8 cellular contexts compared by ENCODE assay signal in genomic region chr9:96420468-96421219, GRCh38. TPM values are rescaled to one million over a fixed set of nuclear protein-coding genes. Genes with fewer than 3 reads are reported as not detected.
DNase-seq lines count a peak whose midpoint lies in the region; ATAC-seq and TF ChIP-seq lines count a peak whose summit lies in the region.

No MANE protein-coding gene starts in this region.

- intact Hi-C loops in left ventricle myocardium superior (cut with micrococcal nuclease), result no loop called here

- H3K4me3 Mint-ChIP-seq in activated naive CD8-positive, alpha-beta T cell treated with anti-CD3 and anti-CD28 coated beads, Interleukin-2, amount 50 U/mL, for 24 hours, result peak overlapping the region; percentile 84

- H3K4me1 Mint-ChIP-seq in activated naive CD8-positive, alpha-beta T cell treated with anti-CD3 and anti-CD28 coated beads, Interleukin-2, amount 50 U/mL, for 24 hours, result peaks cover 36% of the 10 kb centered on the region

- in situ Hi-C loops in GM13977 (cut with MboI; ENCODE audit: low pct_unique_long_range_greater_than_20kb, low sequenced_read_pairs, unreplicated experiment), result no loop called here

- peak overlapping the region; percentile 80 for H3K27ac Mint-ChIP-seq in activated naive CD8-positive, alpha-beta T cell treated with anti-CD3 and anti-CD28 coated beads, Interleukin-2, amount 50 U/mL, for 24 hours

- peaks cover 11% of the 10 kb centered on the region for H3K36me3 Mint-ChIP-seq in activated naive CD8-positive, alpha-beta T cell treated with anti-CD3 and anti-CD28 coated beads, Interleukin-2, amount 50 U/mL, for 24 hours (ENCODE audit: low read depth)

- no peaks in the 10 kb centered on the region for H3K9me3 Mint-ChIP-seq in activated naive CD8-positive, alpha-beta T cell treated with anti-CD3 and anti-CD28 coated beads, Interleukin-2, amount 50 U/mL, for 24 hours

- TF ChIP-seq CTCF in retinal pigment epithelial cell (conservative IDR thresholded peaks at IDR 0.05; ENCODE audit: low read depth, low read length) (no peak), GM13977 (IDR thresholded peaks at IDR 0.05; ENCODE audit: extremely low read depth, insufficient read depth, missing control alignments) (no peak)

- DNase-seq in A172 (ENCODE audit: low spot score) (peak; percentile 100), GM04504 (ENCODE audit: low read depth) (peak; percentile 89), NCI-H460 (ENCODE audit: extremely low read depth, low read depth) (peak; percentile 81), left ventricle myocardium superior (no peak), retinal pigment epithelial cell (ENCODE audit: low read depth) (peak; percentile 96), GM13977 (ENCODE audit: low spot score) (no peak)
- DNase-seq in activated naive CD8-positive, alpha-beta T cell treated with anti-CD3 and anti-CD28 coated beads, Interleukin-2, amount 50 U/mL, for 24 hours, result no peak

- no peak for ATAC-seq in activated naive CD8-positive, alpha-beta T cell treated with anti-CD3 and anti-CD28 coated beads, Interleukin-2, amount 50 U/mL, for 24 hours
- peak; percentile 26 for ATAC-seq in left ventricle myocardium superior
- ATAC-seq in GM21619 (IDR thresholded peaks at IDR 0.05; ENCODE audit: unreplicated experiment), result no peak

- no peak overlapping the region for H3K4me3 ChIP-seq in retinal pigment epithelial cell (ENCODE audit: low read length)

- no peaks in the 10 kb centered on the region for H3K27me3 Mint-ChIP-seq in activated naive CD8-positive, alpha-beta T cell treated with anti-CD3 and anti-CD28 coated beads, Interleukin-2, amount 50 U/mL, for 24 hours

RNA-seq across cellular contexts. Expression of gene ZNF367, which starts 2.5 kb away (rescaled TPM):
- total RNA-seq in A172 (2014; rRNA removed; shearing (Covaris generic)), result 33.7 and 37.6 TPM in 2 replicates
- total RNA-seq in NCI-H460 (2014; rRNA removed; shearing (Covaris generic)), result 6.2 and 7.4 TPM in 2 replicates
- polyA plus RNA-seq in NCI-H460 (2014; cell fraction: nucleus; rRNA removed), result 15.1 and 26.1 TPM in 2 replicates
- 2.5 TPM for total RNA-seq in left ventricle myocardium superior

RNA-seq across cellular contexts. Expression of gene HABP4, which starts 29.3 kb away (rescaled TPM):
- total RNA-seq in A172 (2014; rRNA removed; shearing (Covaris generic)), result 41.0 and 51.5 TPM in 2 replicates
- total RNA-seq in NCI-H460 (2014; rRNA removed; shearing (Covaris generic)), result 6.1 and 7.2 TPM in 2 replicates
- 5.5 and 7.7 TPM in 2 replicates for polyA plus RNA-seq in NCI-H460 (2014; cell fraction: nucleus; rRNA removed)
- 22.7 TPM for total RNA-seq in left ventricle myocardium superior

RNA-seq across cellular contexts. Expression of gene SLC35D2, which starts 37.1 kb away (rescaled TPM):
- total RNA-seq in A172 (2014; rRNA removed; shearing (Covaris generic)), result 42.4 and 47.9 TPM in 2 replicates
- total RNA-seq in NCI-H460 (2014; rRNA removed; shearing (Covaris generic)), result 34.1 and 35.1 TPM in 2 replicates
- polyA plus RNA-seq in NCI-H460 (2014; cell fraction: nucleus; rRNA removed), result 7.8 and 19.7 TPM in 2 replicates
- total RNA-seq in left ventricle myocardium superior, result 16.0 TPM

Comparison
In these comparisons a context has a peak if more than half of its experiments do, and no peak if none do; other contexts are left out.
1. DNase-seq: peak in A172 (single experiment), GM04504 (single experiment), NCI-H460 (single experiment) and retinal pigment epithelial cell (single experiment); none in activated naive CD8-positive, alpha-beta T cell treated with anti-CD3 and anti-CD28 coated beads, Interleukin-2, amount 50 U/mL, for 24 hours (single experiment), left ventricle myocardium superior (single experiment) and GM13977 (single experiment).